ENCODE assay signal across 14 cellular contexts in the genomic region with DNA sequence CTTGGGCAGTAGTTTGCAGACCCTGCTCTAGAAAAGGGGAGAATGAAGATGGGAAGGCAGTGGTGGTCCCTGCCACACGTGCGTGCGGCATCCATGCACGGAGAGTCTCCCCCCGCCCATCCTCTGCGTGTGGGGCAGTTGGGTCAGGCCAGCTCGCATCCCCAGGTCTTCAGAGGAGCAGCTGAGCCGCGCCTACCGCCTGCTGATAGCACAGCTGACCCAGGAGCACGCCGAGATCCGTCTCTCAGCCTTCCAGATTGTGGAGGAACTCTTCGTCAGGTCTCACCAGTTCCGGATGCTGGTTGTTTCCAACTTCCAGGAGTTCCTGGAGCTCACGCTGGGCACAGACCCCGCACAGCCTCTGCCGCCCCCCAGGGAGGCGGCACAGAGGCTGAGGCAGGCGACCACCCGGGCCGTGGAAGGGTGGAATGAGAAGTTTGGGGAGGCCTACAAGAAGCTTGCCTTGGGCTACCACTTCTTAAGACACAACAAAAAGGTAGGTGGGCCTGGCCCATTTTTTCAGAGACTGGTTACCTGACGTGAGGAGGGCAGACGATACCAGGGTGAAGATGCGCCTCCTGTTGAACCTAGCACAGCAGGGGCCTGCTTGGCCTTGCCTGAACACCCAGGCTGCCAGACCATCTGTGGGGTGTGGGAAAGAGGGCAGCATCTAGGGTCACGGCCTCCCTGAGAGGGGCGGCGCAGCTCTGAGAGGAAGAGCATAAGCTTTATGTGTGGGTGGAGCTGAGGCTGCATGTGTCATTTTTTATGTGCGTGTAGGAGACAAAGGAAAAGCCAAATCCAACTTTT. TPM values are rescaled to one million over a fixed set of nuclear protein-coding genes. Genes with fewer than 3 reads are reported as not detected.
DNase-seq lines count a peak whose midpoint lies in the region; ATAC-seq and TF ChIP-seq lines count a peak whose summit lies in the region.
"Had no signal": no experiment of that assay in that cellular context is flagged by ENCODE, and none has a peak within 500 bp of the region (broad histone marks: within the 10 kb centered on the region; RNA-seq: fewer than 3 reads in every experiment).

No MANE protein-coding gene starts in this region.

- TF ChIP-seq POLR2A in breast epithelium (IDR thresholded peaks at IDR 0.05) (no peak), upper lobe of left lung (IDR thresholded peaks at IDR 0.05) (no peak)

- in situ Hi-C loops in mammary epithelial cell (cut with MboI; ENCODE audit: low sequenced_read_pairs in 2 of 2), result loop anchor here (10.0 to 25.0 kb wide), 3 partner anchors 55 to 288 kb away; no protein-coding TSS in a partner anchor

- CTCF ChIA-PET in mammary epithelial cell (lab: Charles Lee; ENCODE audit: low non-redundant PET), result no interaction called here
- CTCF ChIA-PET in PC-3 (lab: Charles Lee), result no interaction called here

- intact Hi-C loops in breast epithelium (cut with DNase I; ENCODE audit: low total_unique reads), result no loop called here
- intact Hi-C loops in mammary epithelial cell (cut with micrococcal nuclease), result loop anchor here (2.0 to 10.0 kb wide), 4 partner anchors 71 to 563 kb away; a partner anchor contains a TSS
- intact Hi-C loops in PC-3 (cut with micrococcal nuclease), result loop anchor here (5.0 kb wide), 1 partner anchor 62 kb away; a partner anchor contains a TSS
- intact Hi-C loops in aorta (cut with DNase I), result loop anchor here (5.0 to 10.0 kb wide), 6 partner anchors 42 to 375 kb away; a partner anchor contains a TSS

- H3K4me3 ChIP-seq in breast epithelium (no peak overlapping the region), mammary epithelial cell (replicated peaks in 1 of 3; ENCODE audit: insufficient read depth in 1 of 3, low read depth in 2 of 3, low read length in 3 of 3) (no peak overlapping the region), PC-3 (ENCODE audit: low read length) (peak overlapping the region; percentile 73), endodermal cell (ENCODE audit: low read length) (no peak overlapping the region), upper lobe of left lung (peak overlapping the region in 1 of 4 donors; percentile 100), aorta (ENCODE audit: low read length in 2 of 2) (no peak overlapping the region)
- H3K4me3 ChIP-seq: thyroid gland had no signal

- H3K36me3 ChIP-seq in breast epithelium (no peaks in the 10 kb centered on the region), mammary epithelial cell (ENCODE audit: insufficient read depth, low read length) (peaks cover 7% of the 10 kb centered on the region), PC-3 (ENCODE audit: low read depth, low read length) (no peaks in the 10 kb centered on the region), endodermal cell (ENCODE audit: control insufficient read depth, insufficient read depth, low read length) (peaks cover 31% of the 10 kb centered on the region), upper lobe of left lung (peaks cover 0 to 39% (median 27%) of the 10 kb centered on the region in 4 donors), aorta (ENCODE audit: control insufficient read depth in 1 of 2, insufficient read depth in 2 of 2, low read length in 1 of 2) (no peaks in the 10 kb centered on the region)

- no TSS peak for BruUV-seq in mammary epithelial cell (replicated peaks; lab: Mats Ljungman, UMichigan)
- no TSS peak for BruUV-seq in PC-3 (replicated peaks; lab: Mats Ljungman, UMichigan)

- H3K9me3 ChIP-seq in breast epithelium, result no peaks in the 10 kb centered on the region
- no peaks in the 10 kb centered on the region for H3K9me3 ChIP-seq in mammary epithelial cell (replicated peaks; ENCODE audit: insufficient read depth, low read length)
- no peaks in the 10 kb centered on the region for H3K9me3 ChIP-seq in PC-3 (ENCODE audit: low read length)
- no peaks in the 10 kb centered on the region for H3K9me3 ChIP-seq in endodermal cell (ENCODE audit: control insufficient read depth, low read length)
- no peaks in the 10 kb centered on the region for H3K9me3 ChIP-seq in upper lobe of left lung
- no peaks in the 10 kb centered on the region for H3K9me3 ChIP-seq in aorta (ENCODE audit: control insufficient read depth, low read length)
- H3K9me3 ChIP-seq: thyroid gland had no signal

- TF ChIP-seq EP300 in upper lobe of left lung (IDR thresholded peaks at IDR 0.05), result no peak

- H3K27ac Mint-ChIP-seq in endodermal cell (peak overlapping the region; percentile 31), mesothelial cell of epicardium (no peak overlapping the region)

- DNase-seq in breast epithelium (ENCODE audit: low spot score in 2 of 2) (no peak), mammary epithelial cell (no peak), PC-3 (no peak), endodermal cell (no peak), upper lobe of left lung (peak in 1 of 2 donors; percentile 65), mesothelial cell of epicardium (ENCODE audit: low spot score in 2 of 2, unreplicated experiment in 2 of 2) (no peak), aorta (no peak), NCI-H1417 (lab: John Stamatoyannopoulos, UW) (no peak)
- DNase-seq: DMS79 treated with DMSO at 0.1 percent for 48 hours; stimulated activated CD4-positive, alpha-beta T cell treated with anti-CD3 and anti-CD28 coated beads, Interleukin-15, amount 100 ng/mL, for 24 hours; thyroid gland had no signal

- H3K27ac ChIP-seq in breast epithelium (peak overlapping the region; percentile 97 to 99), mammary epithelial cell (ENCODE audit: insufficient read depth, low read depth, low read length) (no peak overlapping the region), PC-3 (ENCODE audit: low read length) (no peak overlapping the region), endodermal cell (ENCODE audit: low read depth, low read length) (no peak overlapping the region), upper lobe of left lung (peak overlapping the region in 3 of 4 donors; percentile 96 to 100 (median 98)), aorta (ENCODE audit: low read depth in 1 of 2, low read length in 2 of 2) (no peak overlapping the region)
- H3K27ac ChIP-seq: thyroid gland had no signal

- WGBS in mammary epithelial cell (ENCODE audit: low coverage, missing lambda C conversion rate), result 94% methylated on average over 26 of the region's 29 CpGs
- 95 to 96% methylated on average over 25 to 29 of the region's 29 CpGs for WGBS in endodermal cell (ENCODE audit: insufficient coverage in 1 of 2, insufficient read length in 1 of 2), 2 experiments
- WGBS in upper lobe of left lung, 2 donors, result 84 to 88% methylated on average over 22 to 27 of the region's 29 CpGs
- WGBS in aorta, 2 donors, result 89 to 91% methylated on average over 29 of the region's 29 CpGs

- H3K27me3 ChIP-seq in breast epithelium (no peaks in the 10 kb centered on the region), mammary epithelial cell (ENCODE audit: insufficient read depth, low read length) (no peaks in the 10 kb centered on the region), PC-3 (ENCODE audit: low read length) (no peaks in the 10 kb centered on the region), endodermal cell (ENCODE audit: control insufficient read depth, insufficient read depth, low read length, poor library complexity, severe bottlenecking) (no peaks in the 10 kb centered on the region), upper lobe of left lung (no peaks in the 10 kb centered on the region), aorta (ENCODE audit: control insufficient read depth in 1 of 2, insufficient read depth in 2 of 2, low read length in 1 of 2) (no peaks in the 10 kb centered on the region)
- H3K27me3 ChIP-seq: thyroid gland had no signal

- H3K9me3 Mint-ChIP-seq in endodermal cell (no peaks in the 10 kb centered on the region), mesothelial cell of epicardium (no peaks in the 10 kb centered on the region)
- H3K9me3 Mint-ChIP-seq: WTC11 had no signal

- H2AFZ ChIP-seq in mammary epithelial cell (ENCODE audit: low read depth, low read length) (no peak overlapping the region), PC-3 (ENCODE audit: low read length) (peak overlapping the region; percentile 64)

- H4K20me1 ChIP-seq in mammary epithelial cell (ENCODE audit: insufficient read depth, low read length) (no peaks in the 10 kb centered on the region), PC-3 (ENCODE audit: low read length) (no peaks in the 10 kb centered on the region)

- H3K27me3 Mint-ChIP-seq in endodermal cell (ENCODE audit: insufficient read depth) (no peaks in the 10 kb centered on the region), mesothelial cell of epicardium (ENCODE audit: low read depth) (no peaks in the 10 kb centered on the region)

- dilution Hi-C loops in mammary epithelial cell (cut with HindIII; ENCODE audit: low sequenced_read_pairs), result loop anchor here (5.0 to 10.0 kb wide), 5 partner anchors 37 to 345 kb away; no protein-coding TSS in a partner anchor

- POLR2A ChIA-PET in PC-3 (lab: Charles Lee; ENCODE audit: unreplicated experiment), result no interaction called here

- H3K9me2 ChIP-seq in PC-3 (replicated peaks; ENCODE audit: low read length), result no peaks in the 10 kb centered on the region

- H3F3A ChIP-seq in PC-3 (ENCODE audit: low read length, unreplicated experiment), result no peaks in the 10 kb centered on the region

- peaks cover 26% of the 10 kb centered on the region for H3K36me3 Mint-ChIP-seq in endodermal cell (ENCODE audit: low read depth)
- H3K36me3 Mint-ChIP-seq in mesothelial cell of epicardium, result peaks cover 3% of the 10 kb centered on the region

- H3K4me3 Mint-ChIP-seq in endodermal cell (no peak overlapping the region), mesothelial cell of epicardium (no peak overlapping the region)

- H3K4me1 Mint-ChIP-seq in endodermal cell (peaks cover 13% of the 10 kb centered on the region), mesothelial cell of epicardium (peaks cover 29% of the 10 kb centered on the region)

- TF ChIP-seq CTCF in breast epithelium (IDR thresholded peaks at IDR 0.05) (no peak), mammary epithelial cell (conservative IDR thresholded peaks at IDR 0.05 in 1 of 2, IDR thresholded peaks at IDR 0.05 in 1 of 2; ENCODE audit: extremely low read depth in 1 of 2, insufficient read depth in 1 of 2, low read depth in 1 of 2, low read length in 2 of 2) (no peak), PC-3 (conservative IDR thresholded peaks at IDR 0.05; ENCODE audit: low read depth, low read length) (no peak), endodermal cell (conservative IDR thresholded peaks at IDR 0.05) (no peak), upper lobe of left lung (IDR thresholded peaks at IDR 0.05) (no peak), mesothelial cell of epicardium (IDR thresholded peaks at IDR 0.05; ENCODE audit: unreplicated experiment) (no peak)

- H3K9ac ChIP-seq in mammary epithelial cell (ENCODE audit: insufficient read depth, low read length) (no peak overlapping the region), PC-3 (ENCODE audit: low read length) (0 out of 2 replicates have a peak overlapping the region, but pooled peaks have one; percentile 85), endodermal cell (ENCODE audit: extremely low read depth, low read length, poor library complexity, severe bottlenecking) (no peak overlapping the region)

- H3K4me1 ChIP-seq in breast epithelium (peaks cover 3 to 11% of the 10 kb centered on the region in 2 donors), mammary epithelial cell (ENCODE audit: insufficient read depth, low read length) (peaks cover 22% of the 10 kb centered on the region), PC-3 (ENCODE audit: insufficient read depth, low read length) (peaks cover 26% of the 10 kb centered on the region), endodermal cell (ENCODE audit: control insufficient read depth, insufficient read depth, low read length) (no peaks in the 10 kb centered on the region), upper lobe of left lung (peaks cover 29 to 53% (median 33%) of the 10 kb centered on the region in 4 donors), aorta (ENCODE audit: control insufficient read depth in 1 of 2, insufficient read depth in 2 of 2, low read length in 2 of 2) (no peaks in the 10 kb centered on the region)

- ATAC-seq in PC-3, result no peak
- ATAC-seq in upper lobe of left lung (ENCODE audit: low FRiP score in 2 of 2), result no peak
- ATAC-seq in aorta (ENCODE audit: low FRiP score), result no peak
- ATAC-seq: WTC11 had no signal

- peaks cover 34% of the 10 kb centered on the region for H3K79me2 ChIP-seq in mammary epithelial cell (ENCODE audit: insufficient read depth, low read length)
- H3K79me2 ChIP-seq in PC-3 (ENCODE audit: low read length), result peaks cover 34% of the 10 kb centered on the region

- no peak overlapping the region for H3K4me2 ChIP-seq in mammary epithelial cell (ENCODE audit: insufficient read depth, low read depth, low read length)
- H3K4me2 ChIP-seq in PC-3 (ENCODE audit: low read length), result peak overlapping the region; percentile 90

RNA-seq across cellular contexts. Expression of a gene that starts 2.6 kb away (rescaled TPM):
- 10 to 100 TPM; 13.9 to 22.9 (median 14.3) TPM for total RNA-seq in breast epithelium
- 10 to 100 TPM; 11.8 to 33.2 TPM for total RNA-seq in mammary epithelial cell
- 6.2 TPM for polyA plus RNA-seq in mammary epithelial cell
- polyA minus RNA-seq in mammary epithelial cell, result 5.6 TPM
- 6.2 and 11.2 TPM in 2 replicates for total RNA-seq in PC-3 (2014; rRNA removed)
- 10 to 100 TPM; 50.4 to 61.6 TPM for total RNA-seq in endodermal cell
- polyA plus RNA-seq in endodermal cell (2013, experiment 1 of 2), result 19.2 TPM
- polyA plus RNA-seq in endodermal cell (2013, experiment 2 of 2), result 17.1 TPM
- 100 to 1,000 TPM in 1 of 6 donors, 10 to 100 TPM in 5; 15.2 to 138 (median 46.5) TPM for total RNA-seq in upper lobe of left lung
- total RNA-seq in mesothelial cell of epicardium, result 62.9 to 65.9 TPM (median 63.1 TPM) in 3 replicates
- total RNA-seq in aorta, result 10 to 100 TPM; 19.9 to 33.5 TPM
- polyA plus RNA-seq in aorta, result 10 to 100 TPM in 1 of 2 donors, 1 to 10 TPM in 1; 2.3 to 12.7 TPM

RNA-seq across cellular contexts. Expression of a gene that starts 56.7 kb away (rescaled TPM):
- not detected for total RNA-seq in breast epithelium
- total RNA-seq in mammary epithelial cell, result not detected
- polyA plus RNA-seq in mammary epithelial cell, result not detected
- polyA minus RNA-seq in mammary epithelial cell, result not detected
- total RNA-seq in PC-3 (2014; rRNA removed), result not detected in 2 replicates
- total RNA-seq in endodermal cell, result not detected
- 0.18 TPM for polyA plus RNA-seq in endodermal cell (2013, experiment 1 of 2)
- polyA plus RNA-seq in endodermal cell (2013, experiment 2 of 2), result not detected
- total RNA-seq in upper lobe of left lung, result not detected
- total RNA-seq in mesothelial cell of epicardium, result not detected in 3 replicates
- not detected for total RNA-seq in aorta
- not detected for polyA plus RNA-seq in aorta
- total RNA-seq: posterior vena cava, SK-MEL-5, thyroid gland, WTC11 had no signal

RNA-seq across cellular contexts. Expression of a gene that starts 59.9 kb away (rescaled TPM):
- total RNA-seq in breast epithelium (10 to 100 TPM; 49.9 to 76.7 (median 62.3) TPM), mammary epithelial cell (100 to 1,000 TPM in 1 of 2 donors, 10 to 100 TPM in 1; 80.4 to 109 TPM), PC-3 (2014; rRNA removed) (48.1 and 81.4 TPM in 2 replicates), endodermal cell (10 to 100 TPM; 48.8 to 72.7 TPM), upper lobe of left lung (100 to 1,000 TPM in 1 of 6 donors, 10 to 100 TPM in 5; 58.5 to 289 (median 73.0) TPM), mesothelial cell of epicardium (73.4 to 78.2 TPM (median 74.7 TPM) in 3 replicates), aorta (10 to 100 TPM; 49.8 to 61.3 TPM)
- polyA plus RNA-seq in mammary epithelial cell (120 TPM), aorta (10 to 100 TPM; 32.4 to 62.0 TPM)
- polyA minus RNA-seq in mammary epithelial cell, result 86.1 TPM
- polyA plus RNA-seq in endodermal cell (2013, experiment 1 of 2), result 72.4 TPM
- polyA plus RNA-seq in endodermal cell (2013, experiment 2 of 2), result 65.4 TPM

Comparison
In these comparisons a context has a peak if more than half of its experiments do, and no peak if none do; other contexts are left out.
1. H3K27ac ChIP-seq: peak in breast epithelium (2 of 2) and upper lobe of left lung (3 of 4); none in mammary epithelial cell (single experiment), PC-3 (single experiment), endodermal cell (single experiment) and aorta (0 of 2).